Comparison of ENCODE assay signal across 26 cellular contexts in genomic region chr18:4658804-4659203, GRCh38.
"Had no signal": no experiment of that assay in that cellular context is flagged by ENCODE, and none has a peak within 500 bp of the region (broad histone marks: within the 10 kb centered on the region; RNA-seq: fewer than 3 reads in every experiment).

No MANE protein-coding gene starts in this region.

- H3K4me1 Mint-ChIP-seq: activated T-helper 17 cell treated with anti-CD3 and anti-CD28 coated beads, Interleukin-2, amount 50 U/mL, for 72 hours; stimulated activated memory B cell treated with anti-CD40 and anti-IgM and Interleukin-4, amounts not matched to agents 10 μg/mL and 1 μg/mL and 100 μg/mL, for 72 hours had no signal

- H3K27me3 ChIP-seq: adrenal gland, ascending aorta, brain microvascular endothelial cell, foreskin keratinocyte, stomach, suprapubic skin, tibial nerve had no signal

- H3K4me3 ChIP-seq: adrenal gland, ascending aorta, lower lobe of right lung, mucosa of descending colon, stomach, suprapubic skin, tibial nerve had no signal

- H3K9me3 ChIP-seq: adrenal gland, ascending aorta, lower lobe of right lung had no signal

- H3K4me1 ChIP-seq: adrenal gland, ascending aorta, foreskin keratinocyte, lower lobe of right lung, stomach, suprapubic skin, tibial nerve had no signal

- ATAC-seq: activated T-helper 17 cell treated with anti-CD3 and anti-CD28 coated beads, Interleukin-2, amount 50 U/mL, for 72 hours; foreskin keratinocyte; lower lobe of right lung; mucosa of descending colon; sciatic nerve; stimulated activated memory B cell treated with anti-CD40 and anti-IgM and Interleukin-4, amounts not matched to agents 10 μg/mL and 1 μg/mL and 100 μg/mL, for 72 hours; WTC11 had no signal

- H3K36me3 ChIP-seq: adrenal gland, ascending aorta, brain microvascular endothelial cell, lower lobe of right lung, stomach, suprapubic skin, tibial nerve had no signal

- DNase-seq: activated CD4-positive, alpha-beta T cell treated with anti-CD3 and anti-CD28 coated beads, Interleukin-2, amount 50 U/mL, for 4 hours; activated CD8-positive, alpha-beta memory T cell treated with anti-CD3 and anti-CD28 coated beads for 24 hours; activated CD8-positive, alpha-beta memory T cell treated with anti-CD3 and anti-CD28 coated beads, Interleukin-2, amount 50 U/mL, for 4 hours; activated T-cell treated with anti-CD3 and anti-CD28 coated beads, Interleukin-2, amount 50 U/mL, for 24 hours; adrenal gland; brain microvascular endothelial cell; central memory CD4-positive, alpha-beta T cell; effector memory CD4-positive, alpha-beta T cell; foreskin keratinocyte; kidney; lower lobe of right lung; mesendoderm; mucosa of descending colon; occipital lobe; posterior cingulate gyrus; small intestine; stimulated activated CD4-positive, alpha-beta T cell treated with anti-CD3 and anti-CD28 coated beads, Interleukin-15, amount 100 ng/mL, for 24 hours; stomach had no signal

- H3K4me3 Mint-ChIP-seq: activated naive CD8-positive, alpha-beta T cell; activated T-cell treated with anti-CD3 and anti-CD28 coated beads, Interleukin-2, amount 50 U/mL, for 24 hours; activated T-helper 17 cell treated with anti-CD3 and anti-CD28 coated beads, Interleukin-2, amount 50 U/mL, for 72 hours; stimulated activated memory B cell treated with anti-CD40 and anti-IgM and Interleukin-4, amounts not matched to agents 10 μg/mL and 1 μg/mL and 100 μg/mL, for 72 hours; WTC11 had no signal

- H3K27ac Mint-ChIP-seq: activated naive CD8-positive, alpha-beta T cell; activated T-cell treated with anti-CD3 and anti-CD28 coated beads, Interleukin-2, amount 50 U/mL, for 24 hours; activated T-helper 17 cell treated with anti-CD3 and anti-CD28 coated beads, Interleukin-2, amount 50 U/mL, for 72 hours; stimulated activated memory B cell treated with anti-CD40 and anti-IgM and Interleukin-4, amounts not matched to agents 10 μg/mL and 1 μg/mL and 100 μg/mL, for 72 hours; WTC11 had no signal

- H3K27me3 Mint-ChIP-seq: activated naive CD8-positive, alpha-beta T cell; activated T-cell treated with anti-CD3 and anti-CD28 coated beads, Interleukin-2, amount 50 U/mL, for 24 hours; activated T-helper 17 cell treated with anti-CD3 and anti-CD28 coated beads, Interleukin-2, amount 50 U/mL, for 72 hours; stimulated activated memory B cell treated with anti-CD40 and anti-IgM and Interleukin-4, amounts not matched to agents 10 μg/mL and 1 μg/mL and 100 μg/mL, for 72 hours had no signal

- H3K36me3 Mint-ChIP-seq: activated naive CD8-positive, alpha-beta T cell; stimulated activated memory B cell treated with anti-CD40 and anti-IgM and Interleukin-4, amounts not matched to agents 10 μg/mL and 1 μg/mL and 100 μg/mL, for 72 hours had no signal

- H3K27ac ChIP-seq: adrenal gland, ascending aorta, brain microvascular endothelial cell, foreskin keratinocyte, lower lobe of right lung, stomach, suprapubic skin, tibial nerve had no signal
